Comparison of ENCODE assay signal across 8 cellular contexts in the genomic region with DNA sequence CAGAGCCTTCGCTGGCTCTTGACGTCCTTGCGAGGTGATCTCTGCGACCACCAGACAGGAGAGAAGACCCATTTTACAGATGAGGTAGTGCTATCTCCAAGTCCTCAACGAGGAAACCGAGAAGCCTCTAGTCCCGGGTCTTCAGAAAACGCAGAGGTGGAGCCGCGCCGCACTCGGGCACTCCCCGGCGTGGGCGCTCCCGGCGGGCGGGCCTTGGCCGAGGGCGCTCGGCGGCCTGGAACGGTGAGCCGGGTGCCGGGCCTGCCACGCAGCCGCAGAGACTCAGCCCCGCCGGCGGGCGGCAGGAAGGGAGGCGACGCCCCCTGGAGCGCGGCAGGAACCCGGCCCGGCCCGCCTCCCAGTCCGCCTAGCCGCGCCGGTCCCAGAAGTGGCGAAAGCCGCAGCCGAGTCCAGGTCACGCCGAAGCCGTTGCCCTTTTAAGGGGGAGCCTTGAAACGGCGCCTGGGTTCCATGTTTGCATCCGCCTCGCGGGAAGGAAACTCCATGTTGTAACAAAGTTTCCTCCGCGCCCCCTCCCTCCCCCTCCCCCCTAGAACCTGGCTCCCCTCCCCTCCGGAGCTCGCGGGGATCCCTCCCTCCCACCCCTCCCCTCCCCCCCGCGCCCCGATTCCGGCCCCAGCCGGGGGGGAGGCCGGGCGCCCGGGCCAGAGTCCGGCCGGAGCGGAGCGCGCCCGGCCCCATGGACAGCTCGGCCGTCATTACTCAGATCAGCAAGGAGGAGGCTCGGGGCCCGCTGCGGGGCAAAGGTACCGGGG. TPM values are rescaled to one million over a fixed set of nuclear protein-coding genes. Genes with fewer than 3 reads are reported as not detected.
DNase-seq lines count a peak whose midpoint lies in the region; TF ChIP-seq lines count a peak whose summit lies in the region.

A gene with protein sequence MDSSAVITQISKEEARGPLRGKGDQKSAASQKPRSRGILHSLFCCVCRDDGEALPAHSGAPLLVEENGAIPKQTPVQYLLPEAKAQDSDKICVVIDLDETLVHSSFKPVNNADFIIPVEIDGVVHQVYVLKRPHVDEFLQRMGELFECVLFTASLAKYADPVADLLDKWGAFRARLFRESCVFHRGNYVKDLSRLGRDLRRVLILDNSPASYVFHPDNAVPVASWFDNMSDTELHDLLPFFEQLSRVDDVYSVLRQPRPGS (plus strand): TSS at position 478 of the 776 bp plus-strand sequence. CDS start 223 bp downstream, at position 701.

- peaks cover 24 to 31% of the 10 kb centered on the region in 2 experiments for H3K4me1 Mint-ChIP-seq in H9
- peaks cover 25% of the 10 kb centered on the region for H3K4me1 Mint-ChIP-seq in neural progenitor cell

- H3K9me3 ChIP-seq in H9 (ENCODE audit: control insufficient read depth, low read depth, low read length) (no peaks in the 10 kb centered on the region), MM.1S (replicated peaks; ENCODE audit: insufficient read depth, low read length) (no peaks in the 10 kb centered on the region), SJCRH30 (replicated peaks) (no peaks in the 10 kb centered on the region), neural progenitor cell (ENCODE audit: low read depth) (no peaks in the 10 kb centered on the region)

- no peak within 1 kb of the TSS for H4K91ac ChIP-seq in H9 (ENCODE audit: insufficient read length, low read depth, low read length)

- H3K4me3 ChIP-seq in MM.1S (ENCODE audit: low read length) (peak within 1 kb of the TSS; percentile 80), SJCRH30 (peak within 1 kb of the TSS; percentile 82), foreskin fibroblast (ENCODE audit: low read depth in 1 of 2, low read length in 2 of 2) (peak within 1 kb of the TSS; percentile 75 to 81), neural progenitor cell (peak within 1 kb of the TSS; percentile 72)

- H2BK5ac ChIP-seq in H9 (ENCODE audit: insufficient read length, low read length) = no peak within 1 kb of the TSS

- H3K14ac ChIP-seq in H9 (ENCODE audit: insufficient read depth, low read length) = no peak within 1 kb of the TSS

- H3K4me1 ChIP-seq in H9 (ENCODE audit: insufficient read depth, low read length) = no peaks in the 10 kb centered on the region; the same call in 1 of the 2 replicates
- peaks cover 20% of the 10 kb centered on the region for H3K4me1 ChIP-seq in MM.1S (ENCODE audit: low read length)
- no peaks in the 10 kb centered on the region; the same call in 1 of the 2 replicates for H3K4me1 ChIP-seq in SJCRH30
- H3K4me1 ChIP-seq in neural progenitor cell = peaks cover 29% of the 10 kb centered on the region

- H3K56ac ChIP-seq in H9 (ENCODE audit: insufficient read length, low read depth, low read length) = no peak within 1 kb of the TSS

- H3K27ac ChIP-seq in H9 (ENCODE audit: insufficient read length, low read depth, low read length) (no peak within 1 kb of the TSS), MM.1S (ENCODE audit: low read length) (peak within 1 kb of the TSS; percentile 52; the same call in 1 of the 2 replicates), SJCRH30 (peak within 1 kb of the TSS; percentile 99), neural progenitor cell (peak within 1 kb of the TSS; percentile 61)

- H2BK20ac ChIP-seq in H9 (ENCODE audit: low read depth, low read length, poor library complexity, severe bottlenecking) = no peak within 1 kb of the TSS

- H3K79me2 ChIP-seq in H9 (ENCODE audit: insufficient read depth, low read length) (no peaks in the 10 kb centered on the region), MM.1S (ENCODE audit: low read length) (peaks cover 28% of the 10 kb centered on the region), neural progenitor cell (ENCODE audit: low read depth) (peaks cover 23% of the 10 kb centered on the region)

- H4K5ac ChIP-seq in H9 (ENCODE audit: insufficient read length, low read depth, low read length) = no peak within 1 kb of the TSS

- H3K9ac ChIP-seq in H9 (ENCODE audit: extremely low read depth, insufficient read length, low read length) = no peak within 1 kb of the TSS
- H3K9ac ChIP-seq in MM.1S (ENCODE audit: low read length) = peak within 1 kb of the TSS; percentile 89
- peak within 1 kb of the TSS; percentile 75 for H3K9ac ChIP-seq in neural progenitor cell

- no peak within 1 kb of the TSS for H3K18ac ChIP-seq in H9 (ENCODE audit: insufficient read length, low read depth, low read length)

- H2AK5ac ChIP-seq in H9 (ENCODE audit: insufficient read length, low read length) = no peak within 1 kb of the TSS

- no peaks in the 10 kb centered on the region for H3F3A ChIP-seq in MM.1S (ENCODE audit: insufficient read depth, low read length)
- peaks cover 51% of the 10 kb centered on the region for H3F3A ChIP-seq in neural progenitor cell (ENCODE audit: low read depth)

- H3K36me3 Mint-ChIP-seq in H9 (ENCODE audit: insufficient read depth in 1 of 3, low read depth in 3 of 3) = peaks cover 4 to 23% (median 21%) of the 10 kb centered on the region in 3 experiments; a peak in 6 of 7 replicates
- peaks cover 10% of the 10 kb centered on the region for H3K36me3 Mint-ChIP-seq in neural progenitor cell

- no peak within 1 kb of the TSS for H2BK15ac ChIP-seq in H9 (ENCODE audit: low read depth, low read length)

- H3K27me3 ChIP-seq in H9 (ENCODE audit: insufficient read depth, low read length) = peaks cover 20% of the 10 kb centered on the region
- peaks cover 24% of the 10 kb centered on the region for H3K27me3 ChIP-seq in MM.1S (replicated peaks; ENCODE audit: insufficient read depth, low read length)
- no peaks in the 10 kb centered on the region for H3K27me3 ChIP-seq in SJCRH30
- H3K27me3 ChIP-seq in neural progenitor cell = peaks cover 44% of the 10 kb centered on the region

- H3K4ac ChIP-seq in H9 (ENCODE audit: low read depth, low read length) = no peak within 1 kb of the TSS

- H2AFZ ChIP-seq in H9 (ENCODE audit: low read length) (no peak within 1 kb of the TSS), MM.1S (ENCODE audit: low read length) (peak within 1 kb of the TSS; percentile 69), neural progenitor cell (replicated peaks) (peak within 1 kb of the TSS; percentile 30)

- no peaks in the 10 kb centered on the region for H3K9me2 ChIP-seq in MM.1S (replicated peaks; ENCODE audit: insufficient read depth, low read length)

- H3K4me3 Mint-ChIP-seq in H9 = peak within 1 kb of the TSS; percentile 90 to 92
- peak within 1 kb of the TSS; percentile 96 for H3K4me3 Mint-ChIP-seq in neural progenitor cell

- no peak within 1 kb of the TSS for H2BK120ac ChIP-seq in H9 (ENCODE audit: low read depth, low read length, poor library complexity, severe bottlenecking)

- H3K79me1 ChIP-seq in H9 (ENCODE audit: insufficient read depth, low read depth, low read length, poor library complexity, severe bottlenecking) = no peaks in the 10 kb centered on the region

- peak within 1 kb of the TSS in 1 of 3 experiments; percentile 83; a peak in 1 of 7 replicates for H3K27ac Mint-ChIP-seq in H9
- H3K27ac Mint-ChIP-seq in neural progenitor cell = no peak within 1 kb of the TSS

- DNase-seq in ELR (ENCODE audit: low read depth) (peak; percentile 98), H9 (peak; percentile 95), MM.1S (peak; percentile 96), SJCRH30 (peak; percentile 93), foreskin fibroblast (peak; percentile 98 to 99), neural progenitor cell (ENCODE audit: low spot score) (peak; percentile 95), stromal cell of bone marrow (ENCODE audit: low read depth) (peak; percentile 97)
- peak; percentile 87 for DNase-seq in activated gamma-delta T cell treated with anti-CD3 and anti-CD28 coated beads, Interleukin-2, amount 50 U/mL, for 16 hours (ENCODE audit: low read depth)

- H4K20me1 ChIP-seq in H9 (ENCODE audit: control insufficient read depth, insufficient read depth, insufficient read length) (no peaks in the 10 kb centered on the region), MM.1S (ENCODE audit: insufficient read depth, low read length) (no peaks in the 10 kb centered on the region), neural progenitor cell (ENCODE audit: low read depth) (peaks cover 14% of the 10 kb centered on the region)

- TF ChIP-seq CTCF in H9 (conservative IDR thresholded peaks at IDR 0.05) = no peak
- TF ChIP-seq CTCF in MM.1S (IDR thresholded peaks at IDR 0.05; ENCODE audit: low read length) = no peak
- TF ChIP-seq CTCF in foreskin fibroblast (IDR thresholded peaks at IDR 0.05; ENCODE audit: low read depth, low read length) = no peak
- TF ChIP-seq CTCF in neural progenitor cell (IDR thresholded peaks at IDR 0.05) = no peak

- no peaks in the 10 kb centered on the region for H3K36me3 ChIP-seq in MM.1S (replicated peaks; ENCODE audit: insufficient read depth, low read length)
- H3K36me3 ChIP-seq in SJCRH30 = peaks cover 9% of the 10 kb centered on the region; the same call in 1 of the 2 replicates
- H3K36me3 ChIP-seq in neural progenitor cell = no peaks in the 10 kb centered on the region

- peaks cover 34% of the 10 kb centered on the region for H3K23me2 ChIP-seq in H9 (ENCODE audit: insufficient read length, low read depth, low read length, poor library complexity, severe bottlenecking)

- H3K4me2 ChIP-seq in H9 (ENCODE audit: insufficient read depth, insufficient read length, low read length) = peak within 1 kb of the TSS; percentile 93
- H3K4me2 ChIP-seq in MM.1S (ENCODE audit: low read depth, low read length) = peak within 1 kb of the TSS; percentile 92
- H3K4me2 ChIP-seq in neural progenitor cell = peak within 1 kb of the TSS; percentile 78

- no peak within 1 kb of the TSS for H3T11ph ChIP-seq in H9 (ENCODE audit: low read length)

- no CpG with 5 or more reads among the region's 78 CpGs for WGBS in H9 (ENCODE audit: extremely low coverage, insufficient read length, low lambda C conversion rate)

- H3K9me3 Mint-ChIP-seq in H9 = no peaks in the 10 kb centered on the region
- no peaks in the 10 kb centered on the region for H3K9me3 Mint-ChIP-seq in neural progenitor cell

- no peak within 1 kb of the TSS for H3K23ac ChIP-seq in H9 (ENCODE audit: insufficient read length, low read depth, low read length)

- no peak within 1 kb of the TSS for H2BK12ac ChIP-seq in H9 (ENCODE audit: insufficient read length, low read depth, low read length)

- H4K8ac ChIP-seq in H9 (replicated peaks; ENCODE audit: insufficient read length, low read depth, low read length) = no peak within 1 kb of the TSS

- H3K27me3 Mint-ChIP-seq in H9 (ENCODE audit: low read depth) (peaks cover 36% of the 10 kb centered on the region), neural progenitor cell (ENCODE audit: insufficient read depth, low read depth) (peaks cover 25% of the 10 kb centered on the region)

RNA-seq across cellular contexts. Expression of the gene that starts here (rescaled TPM):
- total RNA-seq in H9 (2021) = 52.3 and 56.6 TPM in 2 replicates
- total RNA-seq in SJCRH30 (2014; rRNA removed; shearing (Covaris generic)) = 61.5 and 69.9 TPM in 2 replicates
- total RNA-seq in neural progenitor cell (ENCODE audit: low replicate concordance) = 31.3 and 70.5 TPM in 2 replicates
